Comparison of ENCODE assay signal across 1 cellular context in the genomic region with DNA sequence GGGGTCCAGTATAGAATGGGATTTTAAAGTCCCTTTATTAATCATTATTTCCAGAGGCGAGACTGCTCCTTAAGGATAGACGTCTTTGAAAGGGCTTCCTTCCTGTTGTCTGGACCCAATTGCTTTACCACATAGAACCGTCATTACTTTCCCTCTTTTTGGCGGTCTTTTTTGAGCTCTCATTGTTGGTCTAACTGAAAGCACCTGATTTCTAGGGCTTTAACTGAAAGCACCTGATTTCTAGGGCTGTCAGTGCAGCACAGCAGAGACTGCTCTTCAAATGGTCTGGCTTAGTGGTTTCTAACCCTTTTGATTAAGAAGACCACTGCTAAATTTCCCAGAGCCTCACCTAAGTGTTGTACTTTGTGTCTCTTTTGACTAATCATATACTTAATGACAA.
TF ChIP-seq lines count a peak whose summit lies in the region.

No MANE protein-coding gene starts in this region.

TF ChIP-seq in HEK293T, 16 proteins besides CTCF, POLR2A, EP300 and RAD21:
- TF ChIP-seq HDGF (IDR thresholded peaks at IDR 0.05; ENCODE audit: borderline replicate concordance) (no peak), ARNT (IDR thresholded peaks at IDR 0.05) (no peak), ELF4 (IDR thresholded peaks at IDR 0.05) (no peak), FOXA1 (IDR thresholded peaks at IDR 0.05) (no peak), L3MBTL2 (conservative IDR thresholded peaks at IDR 0.05) (no peak), ZNF384 (IDR thresholded peaks at IDR 0.05) (no peak), BHLHE40 (IDR thresholded peaks at IDR 0.05; ENCODE audit: borderline replicate concordance) (no peak), CTBP1 (IDR thresholded peaks at IDR 0.05; ENCODE audit: borderline replicate concordance) (no peak), SP1 (IDR thresholded peaks at IDR 0.05) (no peak), FOXK2 (IDR thresholded peaks at IDR 0.05) (no peak)
